24 cellular contexts compared by ENCODE assay signal in the genomic region with DNA sequence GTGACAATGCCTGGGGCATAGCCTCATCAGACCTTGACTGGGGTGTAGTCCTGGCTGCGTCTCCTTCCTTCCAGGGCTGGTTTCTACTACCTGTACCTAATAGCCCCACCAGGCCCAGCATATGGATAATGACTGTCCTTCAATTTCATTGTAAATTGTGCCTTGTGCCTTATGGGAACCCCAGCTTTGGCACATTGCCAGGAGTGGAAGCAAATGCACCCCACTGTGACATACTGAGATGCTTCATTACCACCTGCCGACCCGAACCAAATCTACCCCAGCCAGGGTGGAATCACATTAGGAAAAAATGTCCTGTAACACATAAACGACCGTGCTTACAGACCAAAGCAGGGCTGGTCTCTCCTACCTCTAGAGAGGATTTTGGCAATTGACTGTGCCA. TPM values are rescaled to one million over a fixed set of nuclear protein-coding genes. Genes with fewer than 3 reads are reported as not detected.
DNase-seq lines count a peak whose midpoint lies in the region; ATAC-seq and TF ChIP-seq lines count a peak whose summit lies in the region.
"Had no signal": no experiment of that assay in that cellular context is flagged by ENCODE, and none has a peak within 500 bp of the region (broad histone marks: within the 10 kb centered on the region; RNA-seq: fewer than 3 reads in every experiment).

No MANE protein-coding gene starts in this region.

- peak; percentile 21 for DNase-seq in NCI-H345 (lab: John Stamatoyannopoulos, UW)
- no peak for DNase-seq in NCI-H345 treated with DMSO at 0.1 percent for 48 hours (lab: John Stamatoyannopoulos, UW; ENCODE audit: unreplicated experiment)
- peak; percentile 74 for DNase-seq in NCI-H69 (lab: John Stamatoyannopoulos, UW)
- peak; percentile 37 for DNase-seq in osteoblast (ENCODE audit: insufficient read length, low spot score, missing footprints)
- no peak for DNase-seq in left ventricle myocardium superior
- DNase-seq in CD1c-positive myeloid dendritic cell (ENCODE audit: extremely low spot score): no peak
- DNase-seq in CD4-positive, alpha-beta T cell: no peak
- DNase-seq: AML-193; Calu3; CD8-positive, alpha-beta T cell; DMS79 treated with DMSO at 0.1 percent for 48 hours; KG1; MG63; NCI-H1105 treated with DMSO at 0.1 percent for 48 hours; NCI-H187; NCI-H2081 treated with DMSO at 0.1 percent for 48 hours; NCI-H226; NCI-H524 treated with DMSO at 0.1 percent for 48 hours; NCI-H82; Right ventricle myocardium superior; RPMI8226; T-cell had no signal

- intact Hi-C loops in left ventricle myocardium superior (cut with micrococcal nuclease): no loop called here
- intact Hi-C loops in CD4-positive, alpha-beta T cell (cut with DNase I, micrococcal nuclease): no loop called here

- H3K79me2 ChIP-seq in osteoblast (ENCODE audit: insufficient read depth, low read length): peaks cover 49% of the 10 kb centered on the region

- TF ChIP-seq CTCF in HEK293 (tag by site-specific recombination; IDR thresholded peaks at IDR 0.05) (no peak), osteoblast (IDR thresholded peaks at IDR 0.05; ENCODE audit: extremely low read depth, low read depth, low read length) (no peak)
- TF ChIP-seq CTCF in CD4-positive, alpha-beta T cell (IDR thresholded peaks at IDR 0.05): no peak

- peaks cover 29% of the 10 kb centered on the region for H3K4me1 Mint-ChIP-seq in CD4-positive, alpha-beta T cell (ENCODE audit: low read depth)

- no peaks in the 10 kb centered on the region for H3K9me3 ChIP-seq in HEK293 (ENCODE audit: control insufficient read depth, insufficient read depth, low read depth, low read length)
- H3K9me3 ChIP-seq in osteoblast (ENCODE audit: low read depth, low read length): no peaks in the 10 kb centered on the region
- no peaks in the 10 kb centered on the region for H3K9me3 ChIP-seq in CD4-positive, alpha-beta T cell (ENCODE audit: control insufficient read depth, low read length)
- H3K9me3 ChIP-seq: BLaER1 treated with 17β-estradiol and CSF1 and Interleukin-3, amounts not matched to agents 10 nM and 100 nM; MG63 had no signal

- H3K27ac Mint-ChIP-seq in CD4-positive, alpha-beta T cell: no peak overlapping the region
- H3K27ac Mint-ChIP-seq: CD8-positive, alpha-beta T cell; T-cell had no signal

- no peak overlapping the region for H3K4me3 ChIP-seq in HEK293 (ENCODE audit: low read depth, low read length)
- no peak overlapping the region for H3K4me3 ChIP-seq in osteoblast (ENCODE audit: insufficient read depth, low read length)
- H3K4me3 ChIP-seq: BLaER1 treated with 17β-estradiol and CSF1 and Interleukin-3, amounts not matched to agents 10 nM and 100 nM; MG63 had no signal

- H3K27me3 ChIP-seq in osteoblast (ENCODE audit: insufficient read depth, low read length): no peaks in the 10 kb centered on the region
- no peaks in the 10 kb centered on the region for H3K27me3 ChIP-seq in CD4-positive, alpha-beta T cell (ENCODE audit: control insufficient read depth, insufficient read depth, low read length)
- H3K27me3 ChIP-seq: BLaER1 treated with 17β-estradiol and CSF1 and Interleukin-3, amounts not matched to agents 10 nM and 100 nM; MG63 had no signal

- CTCF ChIA-PET in HEK293 (lab: Yijun Ruan, JAX): no interaction called here
- CTCF ChIA-PET in CD4-positive, alpha-beta T cell (lab: Charles Lee): no interaction called here

- H2AFZ ChIP-seq in osteoblast (ENCODE audit: low read length): no peak overlapping the region

- H3K27ac ChIP-seq in HEK293 (ENCODE audit: extremely low read depth, low read depth, low read length): no peak overlapping the region
- no peak overlapping the region for H3K27ac ChIP-seq in osteoblast (ENCODE audit: low read depth, low read length)
- H3K27ac ChIP-seq in CD4-positive, alpha-beta T cell (ENCODE audit: low read depth, low read length): no peak overlapping the region
- H3K27ac ChIP-seq: BLaER1 treated with 17β-estradiol and CSF1 and Interleukin-3, amounts not matched to agents 10 nM and 100 nM had no signal

- no peaks in the 10 kb centered on the region for H3K9me3 Mint-ChIP-seq in CD4-positive, alpha-beta T cell
- H3K9me3 Mint-ChIP-seq: CD8-positive, alpha-beta T cell; T-cell had no signal

- H3K4me1 ChIP-seq in HEK293 (ENCODE audit: control insufficient read depth, insufficient read depth, low read length): no peaks in the 10 kb centered on the region
- no peaks in the 10 kb centered on the region for H3K4me1 ChIP-seq in osteoblast (ENCODE audit: insufficient read depth, low read length)

- peaks cover 10 to 82% of the 10 kb centered on the region in 2 experiments; a peak in 2 of 3 replicates for H3K36me3 ChIP-seq in HEK293 (ENCODE audit: control insufficient read depth in 2 of 2, insufficient read depth in 1 of 2, low read length in 2 of 2)
- peaks cover 33% of the 10 kb centered on the region for H3K36me3 ChIP-seq in osteoblast (ENCODE audit: insufficient read depth, low read length)

- peaks cover 45% of the 10 kb centered on the region for H4K20me1 ChIP-seq in osteoblast (ENCODE audit: insufficient read depth, low read length)

- H3K4me3 Mint-ChIP-seq in CD4-positive, alpha-beta T cell: no peak overlapping the region
- H3K4me3 Mint-ChIP-seq: CD8-positive, alpha-beta T cell; T-cell had no signal

- H3K36me3 Mint-ChIP-seq in CD4-positive, alpha-beta T cell (ENCODE audit: low read depth): peaks cover 66% of the 10 kb centered on the region

- POLR2A ChIA-PET in HEK293 (lab: Yijun Ruan, JAX): interaction anchor here (0.8 kb wide), 1 partner anchor 8 kb away, joined by 3 read pairs; a partner anchor contains a TSS
- POLR2A ChIA-PET in CD4-positive, alpha-beta T cell (lab: Charles Lee): no interaction called here

- H3K27me3 Mint-ChIP-seq in CD4-positive, alpha-beta T cell: no peaks in the 10 kb centered on the region
- H3K27me3 Mint-ChIP-seq: T-cell had no signal

- ATAC-seq in left ventricle myocardium superior: no peak
- no peak for ATAC-seq in CD4-positive, alpha-beta T cell (ENCODE audit: poor library complexity)
- ATAC-seq: CD8-positive, alpha-beta T cell; T-cell had no signal

- no peak overlapping the region for H3K4me2 ChIP-seq in osteoblast (ENCODE audit: insufficient read depth, low read length)
- H3K4me2 ChIP-seq: BLaER1 treated with 17β-estradiol and CSF1 and Interleukin-3, amounts not matched to agents 10 nM and 100 nM had no signal

TF ChIP-seq in HEK293, 187 proteins besides CTCF, POLR2A, EP300 and RAD21:
- TF ChIP-seq ZIC2 (tag by site-specific recombination; IDR thresholded peaks at IDR 0.05) (peak; percentile 55), ZNF610 (tag by site-specific recombination; IDR thresholded peaks at IDR 0.05; ENCODE audit: borderline replicate concordance) (no peak), ZNF548 (tag by site-specific recombination; IDR thresholded peaks at IDR 0.05) (no peak)

RNA-seq across cellular contexts. Expression of a gene that starts 7.3 kb away (rescaled TPM):
- total RNA-seq in osteoblast (27.9 and 33.6 TPM in 2 replicates), left ventricle myocardium superior (13.1 TPM)
- total RNA-seq in CD4-positive, alpha-beta T cell: 10 to 100 TPM; 60.2 to 62.8 TPM

RNA-seq across cellular contexts. Expression of a gene that starts 22.6 kb away (rescaled TPM):
- total RNA-seq in osteoblast (22.8 and 24.5 TPM in 2 replicates), left ventricle myocardium superior (18.5 TPM)
- 10 to 100 TPM; 18.0 to 18.3 TPM for total RNA-seq in CD4-positive, alpha-beta T cell

Comparison
In these comparisons a context has a peak if more than half of its experiments do, and no peak if none do; other contexts are left out.
1. DNase-seq: peak in NCI-H345 (single experiment), NCI-H69 (single experiment) and osteoblast (single experiment); none in NCI-H345 treated with DMSO at 0.1 percent for 48 hours (single experiment), left ventricle myocardium superior (single experiment), CD1c-positive myeloid dendritic cell (single experiment) and CD4-positive, alpha-beta T cell (0 of 10).